ENCODE assay signal across 10 cellular contexts in genomic region chr5:132635873-132636272, GRCh38. TPM values are rescaled to one million over a fixed set of nuclear protein-coding genes. Genes with fewer than 3 reads are reported as not detected.
DNase-seq lines count a peak whose midpoint lies in the region; ATAC-seq and TF ChIP-seq lines count a peak whose summit lies in the region.
"Had no signal": no experiment of that assay in that cellular context is flagged by ENCODE, and none has a peak within 500 bp of the region (broad histone marks: within the 10 kb centered on the region; RNA-seq: fewer than 3 reads in every experiment).

No MANE protein-coding gene starts in this region.

- no peak overlapping the region for H2AFZ ChIP-seq in SK-N-SH (ENCODE audit: low read depth)

- no peak for TF ChIP-seq CTCF in SK-N-SH (IDR thresholded peaks at IDR 0.05)

- peaks cover 60 to 71% of the 10 kb centered on the region in 2 experiments for H3K36me3 ChIP-seq in SK-N-SH (replicated peaks in 1 of 2; ENCODE audit: control insufficient read depth in 1 of 2, insufficient read depth in 2 of 2, low read length in 1 of 2)

- peak overlapping the region in 1 of 2 experiments; percentile 37; a peak in 1 of 4 replicates for H3K27ac ChIP-seq in SK-N-SH (ENCODE audit: low read depth in 2 of 2, low read length in 1 of 2)
- H3K27ac ChIP-seq: 22Rv1 had no signal

- no peaks in the 10 kb centered on the region for H3K27me3 ChIP-seq in SK-N-SH (ENCODE audit: insufficient read depth)

- CTCF ChIA-PET in SK-N-SH (lab: Yijun Ruan, JAX) = no interaction called here

- ATAC-seq in SK-N-SH treated with all-trans-retinoic acid at 6 μM for 48 hours (no peak), GM21390 (IDR thresholded peaks at IDR 0.05; ENCODE audit: unreplicated experiment) (peak; percentile 41), HG03103 (IDR thresholded peaks at IDR 0.05; ENCODE audit: low read depth, unreplicated experiment) (peak; percentile 37)
- ATAC-seq in activated naive CD8-positive, alpha-beta T cell treated with anti-CD3 and anti-CD28 coated beads, Interleukin-2, amount 10 ng/mL, durations not matched to agents 7 days and 5 days (ENCODE audit: low read depth) = peak; percentile 57
- ATAC-seq: naive thymus-derived CD4-positive, alpha-beta T cell had no signal

- H3K4me1 Mint-ChIP-seq in activated naive CD8-positive, alpha-beta T cell treated with anti-CD3 and anti-CD28 coated beads, Interleukin-2, amount 10 ng/mL, durations not matched to agents 7 days and 5 days = peaks cover 60% of the 10 kb centered on the region

- H3K9me3 ChIP-seq in SK-N-SH = no peaks in the 10 kb centered on the region

- H3K4me3 ChIP-seq in SK-N-SH (ENCODE audit: low read depth in 2 of 2, low read length in 1 of 2) = no peak overlapping the region

- no peaks in the 10 kb centered on the region for H3K9me2 ChIP-seq in SK-N-SH

- 80% methylated on average over 4 of the region's 4 CpGs for WGBS in SK-N-SH (ENCODE audit: low lambda C conversion rate)

- DNase-seq in SK-N-SH (no peak), NCI-H1092 treated with DMSO at 0.1 percent for 48 hours (lab: John Stamatoyannopoulos, UW) (no peak), AG08395 (ENCODE audit: low spot score) (no peak), NCI-H146 treated with DMSO at 0.1 percent for 48 hours (lab: John Stamatoyannopoulos, UW; ENCODE audit: unreplicated experiment) (no peak)
- no peak for DNase-seq in activated naive CD8-positive, alpha-beta T cell treated with anti-CD3 and anti-CD28 coated beads, Interleukin-2, amount 10 ng/mL, durations not matched to agents 7 days and 5 days
- DNase-seq: naive thymus-derived CD4-positive, alpha-beta T cell had no signal

- H3K36me3 Mint-ChIP-seq in activated naive CD8-positive, alpha-beta T cell treated with anti-CD3 and anti-CD28 coated beads, Interleukin-2, amount 10 ng/mL, durations not matched to agents 7 days and 5 days = peaks cover 38% of the 10 kb centered on the region

- H3F3A ChIP-seq in SK-N-SH (replicated peaks; ENCODE audit: insufficient read depth) = no peaks in the 10 kb centered on the region

- H3K9me3 Mint-ChIP-seq in activated naive CD8-positive, alpha-beta T cell treated with anti-CD3 and anti-CD28 coated beads, Interleukin-2, amount 10 ng/mL, durations not matched to agents 7 days and 5 days = no peaks in the 10 kb centered on the region
- H3K9me3 Mint-ChIP-seq: naive thymus-derived CD4-positive, alpha-beta T cell had no signal

- TF ChIP-seq RAD21 in SK-N-SH (IDR thresholded peaks at IDR 0.05; ENCODE audit: low read length) = no peak

- peak overlapping the region; percentile 2; the same call in 1 of the 2 replicates for H3K4me2 ChIP-seq in SK-N-SH

- H3K79me2 ChIP-seq in SK-N-SH (ENCODE audit: insufficient read depth) = no peaks in the 10 kb centered on the region

- POLR2A ChIA-PET in SK-N-SH (lab: Yijun Ruan, JAX) = no interaction called here
- POLR2A ChIA-PET in activated naive CD8-positive, alpha-beta T cell treated with anti-CD3 and anti-CD28 coated beads, Interleukin-2, amount 10 ng/mL, durations not matched to agents 7 days and 5 days (lab: Charles Lee) = no interaction called here

- H4K20me1 ChIP-seq in SK-N-SH (ENCODE audit: insufficient read depth) = no peaks in the 10 kb centered on the region

- no peak for TF ChIP-seq EP300 in SK-N-SH (IDR thresholded peaks at IDR 0.05; ENCODE audit: borderline replicate concordance in 1 of 2, low read depth in 1 of 2, low read length in 1 of 2)

- peak overlapping the region; percentile 58 for H3K4me3 Mint-ChIP-seq in activated naive CD8-positive, alpha-beta T cell treated with anti-CD3 and anti-CD28 coated beads, Interleukin-2, amount 10 ng/mL, durations not matched to agents 7 days and 5 days

- peak overlapping the region; percentile 86 for H3K27ac Mint-ChIP-seq in activated naive CD8-positive, alpha-beta T cell treated with anti-CD3 and anti-CD28 coated beads, Interleukin-2, amount 10 ng/mL, durations not matched to agents 7 days and 5 days

- no peaks in the 10 kb centered on the region for H3K4me1 ChIP-seq in SK-N-SH (ENCODE audit: control insufficient read depth in 1 of 2, insufficient read depth in 2 of 2, low read depth in 1 of 2, low read length in 1 of 2)

- H3K9ac ChIP-seq in SK-N-SH = no peak overlapping the region

- no peaks in the 10 kb centered on the region for H3K27me3 Mint-ChIP-seq in activated naive CD8-positive, alpha-beta T cell treated with anti-CD3 and anti-CD28 coated beads, Interleukin-2, amount 10 ng/mL, durations not matched to agents 7 days and 5 days
- H3K27me3 Mint-ChIP-seq: naive thymus-derived CD4-positive, alpha-beta T cell had no signal

TF ChIP-seq in SK-N-SH, 30 proteins besides CTCF, POLR2A, EP300 and RAD21:
- TF ChIP-seq, protein P1, sequence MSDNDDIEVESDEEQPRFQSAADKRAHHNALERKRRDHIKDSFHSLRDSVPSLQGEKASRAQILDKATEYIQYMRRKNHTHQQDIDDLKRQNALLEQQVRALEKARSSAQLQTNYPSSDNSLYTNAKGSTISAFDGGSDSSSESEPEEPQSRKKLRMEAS (IDR thresholded peaks at IDR 0.05; ENCODE audit: low read depth) = no peak
- TF ChIP-seq, protein P2, sequence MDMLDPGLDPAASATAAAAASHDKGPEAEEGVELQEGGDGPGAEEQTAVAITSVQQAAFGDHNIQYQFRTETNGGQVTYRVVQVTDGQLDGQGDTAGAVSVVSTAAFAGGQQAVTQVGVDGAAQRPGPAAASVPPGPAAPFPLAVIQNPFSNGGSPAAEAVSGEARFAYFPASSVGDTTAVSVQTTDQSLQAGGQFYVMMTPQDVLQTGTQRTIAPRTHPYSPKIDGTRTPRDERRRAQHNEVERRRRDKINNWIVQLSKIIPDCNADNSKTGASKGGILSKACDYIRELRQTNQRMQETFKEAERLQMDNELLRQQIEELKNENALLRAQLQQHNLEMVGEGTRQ (IDR thresholded peaks at IDR 0.05; ENCODE audit: borderline replicate concordance, low read depth, low read length) = no peak
- TF ChIP-seq NFIC (IDR thresholded peaks at IDR 0.05; ENCODE audit: borderline replicate concordance) (no peak), GABPA (IDR thresholded peaks at IDR 0.05; ENCODE audit: low read depth) (no peak), ELF1 (IDR thresholded peaks at IDR 0.05) (no peak)

TF ChIP-seq in SK-N-SH treated with all-trans-retinoic acid at 6 μM for 48 hours, 23 proteins besides CTCF, POLR2A, EP300 and RAD21 (continues in another document):
- no peak for TF ChIP-seq PATZ1 (CRISPR knock-in tag; IDR thresholded peaks at IDR 0.05; ENCODE audit: borderline replicate concordance)
- no peak for TF ChIP-seq TCF4 (CRISPR knock-in tag; IDR thresholded peaks at IDR 0.05; ENCODE audit: borderline replicate concordance)
- no peak for TF ChIP-seq ZFP3 (CRISPR knock-in tag; IDR thresholded peaks at IDR 0.05)
- no peak for TF ChIP-seq ZNF8 (CRISPR knock-in tag; IDR thresholded peaks at IDR 0.05)
- TF ChIP-seq ZNF565 (CRISPR knock-in tag; conservative IDR thresholded peaks at IDR 0.05; ENCODE audit: low read depth) = no peak
- TF ChIP-seq ZC3H10 (CRISPR knock-in tag; IDR thresholded peaks at IDR 0.05) = no peak
- TF ChIP-seq POU6F1 (CRISPR knock-in tag; IDR thresholded peaks at IDR 0.05; ENCODE audit: borderline replicate concordance, low read depth) = no peak

RNA-seq across cellular contexts. Expression of gene IL13, which starts 22.1 kb away (rescaled TPM):
- 0.05 and 0.08 TPM in 2 replicates for polyA plus RNA-seq in SK-N-SH (2012; rRNA removed)
- polyA plus RNA-seq in SK-N-SH (2012; cell fraction: cytosol; rRNA removed) = not detected in 2 replicates
- 0.47 and 0.73 TPM in 2 replicates for polyA plus RNA-seq in SK-N-SH (2012; cell fraction: nucleus; rRNA removed)
- total RNA-seq in activated naive CD8-positive, alpha-beta T cell treated with anti-CD3 and anti-CD28 coated beads, Interleukin-2, amount 10 ng/mL, durations not matched to agents 7 days and 5 days = under 1 TPM; 0.30 to 0.37 TPM
- polyA plus RNA-seq: naive thymus-derived CD4-positive, alpha-beta T cell had no signal

RNA-seq across cellular contexts. Expression of gene IL4, which starts 37.9 kb away (rescaled TPM):
- not detected in 2 replicates for polyA plus RNA-seq in SK-N-SH (2012; rRNA removed)
- polyA plus RNA-seq in SK-N-SH (2012; cell fraction: cytosol; rRNA removed) = not detected in 2 replicates
- polyA plus RNA-seq in SK-N-SH (2012; cell fraction: nucleus; rRNA removed) = not detected in 2 replicates
- total RNA-seq in activated naive CD8-positive, alpha-beta T cell treated with anti-CD3 and anti-CD28 coated beads, Interleukin-2, amount 10 ng/mL, durations not matched to agents 7 days and 5 days = 1 to 10 TPM in 1 of 2 experiments, not detected in 1; 1.8 TPM
- polyA plus RNA-seq: naive thymus-derived CD4-positive, alpha-beta T cell had no signal
